ENCODE assay signal across 9 cellular contexts in genomic region chr4:25378130-25378743, GRCh38. TPM values are rescaled to one million over a fixed set of nuclear protein-coding genes. Genes with fewer than 3 reads are reported as not detected.
DNase-seq lines count a peak whose midpoint lies in the region; ATAC-seq and TF ChIP-seq lines count a peak whose summit lies in the region.
"Had no signal": no experiment of that assay in that cellular context is flagged by ENCODE, and none has a peak within 500 bp of the region (broad histone marks: within the 10 kb centered on the region; RNA-seq: fewer than 3 reads in every experiment).

No MANE protein-coding gene starts in this region.

- peaks cover 56% of the 10 kb centered on the region for H3K79me2 ChIP-seq in Karpas-422 (ENCODE audit: low read length)

- TF ChIP-seq CTCF in BE2C (IDR thresholded peaks at IDR 0.05; ENCODE audit: low read depth, low read length): no peak

- H4K20me1 ChIP-seq in Karpas-422 (ENCODE audit: insufficient read depth, low read depth, low read length): no peaks in the 10 kb centered on the region

- H2AFZ ChIP-seq in Karpas-422 (ENCODE audit: low read length) (no peak overlapping the region), neuron (ENCODE audit: low read depth, low read length) (no peak overlapping the region)

- no peak for ATAC-seq in GM18519 (IDR thresholded peaks at IDR 0.05; ENCODE audit: low FRiP score, unreplicated experiment)

- H3K9me2 ChIP-seq in Karpas-422 (replicated peaks; ENCODE audit: insufficient read depth, low read length): no peaks in the 10 kb centered on the region

- peak overlapping the region; percentile 10; the same call in 1 of the 2 replicates for H3K27ac ChIP-seq in Karpas-422 (ENCODE audit: low read length)

- H3K4me3 ChIP-seq in BE2C (ENCODE audit: low read depth, low read length): peak overlapping the region; percentile 93
- H3K4me3 ChIP-seq in Karpas-422 (ENCODE audit: low read length): peak overlapping the region; percentile 95
- H3K4me3 ChIP-seq in endocrine pancreas (ENCODE audit: control insufficient read depth, insufficient read depth, low read length): peak overlapping the region; percentile 95
- H3K4me3 ChIP-seq in neuron (ENCODE audit: low read length): peak overlapping the region; percentile 93

- H3K9ac ChIP-seq in Karpas-422 (ENCODE audit: low read length) (peak overlapping the region; percentile 89), endocrine pancreas (ENCODE audit: control insufficient read depth, insufficient read depth, low read length) (no peak overlapping the region)

- H3K4me1 ChIP-seq in BE2C (no peaks in the 10 kb centered on the region), Karpas-422 (ENCODE audit: low read length) (peaks cover 24% of the 10 kb centered on the region), endocrine pancreas (ENCODE audit: control insufficient read depth, insufficient read depth, low read length) (peaks cover 4% of the 10 kb centered on the region), neuron (ENCODE audit: insufficient read depth, low read length) (peaks cover 7% of the 10 kb centered on the region)

- H3K27me3 ChIP-seq in BE2C (no peaks in the 10 kb centered on the region), Karpas-422 (ENCODE audit: low read length) (no peaks in the 10 kb centered on the region), endocrine pancreas (ENCODE audit: control insufficient read depth, insufficient read depth, low read length) (no peaks in the 10 kb centered on the region), neuron (ENCODE audit: insufficient read depth, low read length) (no peaks in the 10 kb centered on the region)

- DNase-seq in BE2C (no peak), Karpas-422 (peak; percentile 58), SKM-1 treated with dmso at 0.1 percent for 144 hours (lab: John Stamatoyannopoulos, UW; ENCODE audit: unreplicated experiment) (no peak)
- DNase-seq in activated T-cell treated with anti-CD3 and anti-CD28 coated beads, Interleukin-2, amount 50 U/mL, for 48 hours: no peak
- DNase-seq in stimulated activated naive CD4-positive, alpha-beta T cell (lab: John Stamatoyannopoulos, UW): no peak
- DNase-seq: activated CD4-positive, CD25-positive, alpha-beta regulatory T cell treated with anti-CD3 and anti-CD28 coated beads, Interleukin-2, amount 50 U/mL, for 72 hours had no signal

- H3K9me3 ChIP-seq in BE2C: no peaks in the 10 kb centered on the region; the same call in 1 of the 2 replicates
- H3K9me3 ChIP-seq in Karpas-422 (ENCODE audit: low read length): no peaks in the 10 kb centered on the region
- H3K9me3 ChIP-seq in endocrine pancreas (ENCODE audit: control insufficient read depth, low read length): no peaks in the 10 kb centered on the region
- no peaks in the 10 kb centered on the region for H3K9me3 ChIP-seq in neuron (ENCODE audit: low read length)

- H3K36me3 ChIP-seq in BE2C (no peaks in the 10 kb centered on the region), Karpas-422 (ENCODE audit: insufficient read depth, low read length) (peaks cover 28% of the 10 kb centered on the region; the same call in 1 of the 2 replicates), endocrine pancreas (ENCODE audit: control insufficient read depth, insufficient read depth, low read length) (no peaks in the 10 kb centered on the region), neuron (ENCODE audit: insufficient read depth, low read length) (peaks cover 16% of the 10 kb centered on the region)

- H3K4me2 ChIP-seq in Karpas-422 (ENCODE audit: low read depth, low read length, poor library complexity, severe bottlenecking): peak overlapping the region; percentile 81

RNA-seq across cellular contexts. Expression of gene ANAPC4, which starts 1.2 kb away (rescaled TPM):
- polyA plus RNA-seq in BE2C (2012; ENCODE audit: insufficient read depth, insufficient read length, low read depth): 4.7 TPM
- total RNA-seq in Karpas-422 (2014; rRNA removed; shearing (Covaris generic); ENCODE audit: low replicate concordance): 57.6 and 75.7 TPM in 2 replicates
